Comparison of ENCODE assay signal across 1 cellular context in the genomic region with DNA sequence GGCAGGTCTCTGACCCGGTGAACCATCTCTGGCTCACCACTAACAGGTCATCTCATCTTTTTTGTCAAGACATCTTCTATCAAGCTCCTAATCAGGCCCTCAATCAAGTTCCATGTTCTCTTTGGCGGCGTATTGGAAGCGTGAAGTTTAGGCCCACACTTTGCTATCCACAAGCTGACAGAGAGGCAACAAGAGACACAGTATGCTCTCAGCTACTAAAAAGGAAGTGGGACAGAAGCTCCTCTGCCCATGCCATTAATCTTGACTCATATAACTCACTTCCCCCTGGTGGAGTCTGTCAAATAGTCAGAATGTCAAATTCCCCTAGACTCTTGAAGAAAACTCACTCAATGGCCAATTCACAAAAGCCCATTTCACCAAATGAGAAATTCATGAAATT.
TF ChIP-seq lines count a peak whose summit lies in the region.

No MANE protein-coding gene starts in this region.

TF ChIP-seq in GM12878, 131 proteins besides CTCF, POLR2A, EP300 and RAD21 (continued from another document and continues in another):
- TF ChIP-seq PRDM15 (CRISPR knock-in tag; IDR thresholded peaks at IDR 0.05) (no peak), STAT1 (conservative IDR thresholded peaks at IDR 0.05) (no peak), BRCA1 (IDR thresholded peaks at IDR 0.05; ENCODE audit: low read depth, low read length) (no peak), GATAD2B (conservative IDR thresholded peaks at IDR 0.05; ENCODE audit: low read depth) (no peak), NFYA (IDR thresholded peaks at IDR 0.05; ENCODE audit: borderline replicate concordance, low read depth, low read length) (no peak), IKZF1 (conservative IDR thresholded peaks at IDR 0.05) (peak; percentile 66; the same call in 1 of the 2 replicates), CHD1 (IDR thresholded peaks at IDR 0.05; ENCODE audit: low read depth, low read length) (no peak), JUNB (IDR thresholded peaks at IDR 0.05) (peak; percentile 75), BCL3 (IDR thresholded peaks at IDR 0.05; ENCODE audit: borderline replicate concordance, insufficient read depth, low read depth, low read length, poor library complexity, severe bottlenecking) (peak; percentile 87), EZH2 (IDR thresholded peaks at IDR 0.05; ENCODE audit: borderline replicate concordance, control insufficient read depth, low read depth, low read length) (no peak), ATF7 (IDR thresholded peaks at IDR 0.05; ENCODE audit: low read depth) (peak; percentile 43; the same call in 1 of the 2 replicates), ZNF384 (IDR thresholded peaks at IDR 0.05; ENCODE audit: borderline replicate concordance, low read depth, low read length) (no peak), RCOR1 (conservative IDR thresholded peaks at IDR 0.05; ENCODE audit: low read depth, low read length) (no peak; the same call in 1 of the 2 replicates), ZBTB11 (CRISPR knock-in tag; IDR thresholded peaks at IDR 0.05) (no peak), ZNF207 (IDR thresholded peaks at IDR 0.05; ENCODE audit: borderline replicate concordance) (no peak), SUPT20H (IDR thresholded peaks at IDR 0.05; ENCODE audit: borderline replicate concordance, control insufficient read depth, low read depth, low read length) (no peak), MTA3 (IDR thresholded peaks at IDR 0.05; ENCODE audit: borderline replicate concordance, low read length) (no peak), RUNX3 (IDR thresholded peaks at IDR 0.05; ENCODE audit: low read length) (peak; percentile 85), RFX5 (IDR thresholded peaks at IDR 0.05; ENCODE audit: low read depth, low read length) (no peak), SMARCA5 (IDR thresholded peaks at IDR 0.05) (no peak; the same call in 1 of the 2 replicates), ETV6 (conservative IDR thresholded peaks at IDR 0.05 in 1 of 2, IDR thresholded peaks at IDR 0.05 in 1 of 2; ENCODE audit: borderline replicate concordance in 1 of 2, low read depth in 1 of 2) (peak in 1 of 2 experiments; percentile 93; a peak in 2 of 4 replicates), PKNOX1 (IDR thresholded peaks at IDR 0.05) (peak; percentile 83), PML (IDR thresholded peaks at IDR 0.05; ENCODE audit: low read length) (0 out of 2 replicates have a peak, but pooled peaks have one; percentile 28), DPF2 (IDR thresholded peaks at IDR 0.05) (peak; percentile 60), MXI1 (IDR thresholded peaks at IDR 0.05; ENCODE audit: low read depth, low read length) (no peak), PAX5 (IDR thresholded peaks at IDR 0.05; ENCODE audit: borderline replicate concordance, low read depth, low read length) (peak; percentile 75), HDAC2 (IDR thresholded peaks at IDR 0.05) (no peak), MYB (IDR thresholded peaks at IDR 0.05; ENCODE audit: borderline replicate concordance, low read depth, low read length) (no peak), SREBF1 (IDR thresholded peaks at IDR 0.05; ENCODE audit: low read length) (no peak), NBN (IDR thresholded peaks at IDR 0.05) (no peak), SIN3A (IDR thresholded peaks at IDR 0.05; ENCODE audit: low read depth, low read length) (no peak), MEF2B (IDR thresholded peaks at IDR 0.05; ENCODE audit: partially characterized antibody, poor library complexity, severe bottlenecking) (no peak)
- TF ChIP-seq, protein P1, sequence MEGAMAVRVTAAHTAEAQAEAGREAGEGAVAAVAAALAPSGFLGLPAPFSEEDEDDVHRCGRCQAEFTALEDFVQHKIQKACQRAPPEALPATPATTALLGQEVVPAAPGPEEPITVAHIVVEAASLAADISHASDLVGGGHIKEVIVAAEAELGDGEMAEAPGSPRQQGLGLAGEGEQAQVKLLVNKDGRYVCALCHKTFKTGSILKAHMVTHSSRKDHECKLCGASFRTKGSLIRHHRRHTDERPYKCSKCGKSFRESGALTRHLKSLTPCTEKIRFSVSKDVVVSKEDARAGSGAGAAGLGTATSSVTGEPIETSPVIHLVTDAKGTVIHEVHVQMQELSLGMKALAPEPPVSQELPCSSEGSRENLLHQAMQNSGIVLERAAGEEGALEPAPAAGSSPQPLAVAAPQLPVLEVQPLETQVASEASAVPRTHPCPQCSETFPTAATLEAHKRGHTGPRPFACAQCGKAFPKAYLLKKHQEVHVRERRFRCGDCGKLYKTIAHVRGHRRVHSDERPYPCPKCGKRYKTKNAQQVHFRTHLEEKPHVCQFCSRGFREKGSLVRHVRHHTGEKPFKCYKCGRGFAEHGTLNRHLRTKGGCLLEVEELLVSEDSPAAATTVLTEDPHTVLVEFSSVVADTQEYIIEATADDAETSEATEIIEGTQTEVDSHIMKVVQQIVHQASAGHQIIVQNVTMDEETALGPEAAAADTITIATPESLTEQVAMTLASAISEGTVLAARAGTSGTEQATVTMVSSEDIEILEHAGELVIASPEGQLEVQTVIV (IDR thresholded peaks at IDR 0.05; ENCODE audit: borderline replicate concordance, partially characterized antibody), result no peak
- TF ChIP-seq, protein P2, sequence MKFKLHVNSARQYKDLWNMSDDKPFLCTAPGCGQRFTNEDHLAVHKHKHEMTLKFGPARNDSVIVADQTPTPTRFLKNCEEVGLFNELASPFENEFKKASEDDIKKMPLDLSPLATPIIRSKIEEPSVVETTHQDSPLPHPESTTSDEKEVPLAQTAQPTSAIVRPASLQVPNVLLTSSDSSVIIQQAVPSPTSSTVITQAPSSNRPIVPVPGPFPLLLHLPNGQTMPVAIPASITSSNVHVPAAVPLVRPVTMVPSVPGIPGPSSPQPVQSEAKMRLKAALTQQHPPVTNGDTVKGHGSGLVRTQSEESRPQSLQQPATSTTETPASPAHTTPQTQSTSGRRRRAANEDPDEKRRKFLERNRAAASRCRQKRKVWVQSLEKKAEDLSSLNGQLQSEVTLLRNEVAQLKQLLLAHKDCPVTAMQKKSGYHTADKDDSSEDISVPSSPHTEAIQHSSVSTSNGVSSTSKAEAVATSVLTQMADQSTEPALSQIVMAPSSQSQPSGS (IDR thresholded peaks at IDR 0.05; ENCODE audit: low read length), result peak; percentile 52
- TF ChIP-seq, protein P3, sequence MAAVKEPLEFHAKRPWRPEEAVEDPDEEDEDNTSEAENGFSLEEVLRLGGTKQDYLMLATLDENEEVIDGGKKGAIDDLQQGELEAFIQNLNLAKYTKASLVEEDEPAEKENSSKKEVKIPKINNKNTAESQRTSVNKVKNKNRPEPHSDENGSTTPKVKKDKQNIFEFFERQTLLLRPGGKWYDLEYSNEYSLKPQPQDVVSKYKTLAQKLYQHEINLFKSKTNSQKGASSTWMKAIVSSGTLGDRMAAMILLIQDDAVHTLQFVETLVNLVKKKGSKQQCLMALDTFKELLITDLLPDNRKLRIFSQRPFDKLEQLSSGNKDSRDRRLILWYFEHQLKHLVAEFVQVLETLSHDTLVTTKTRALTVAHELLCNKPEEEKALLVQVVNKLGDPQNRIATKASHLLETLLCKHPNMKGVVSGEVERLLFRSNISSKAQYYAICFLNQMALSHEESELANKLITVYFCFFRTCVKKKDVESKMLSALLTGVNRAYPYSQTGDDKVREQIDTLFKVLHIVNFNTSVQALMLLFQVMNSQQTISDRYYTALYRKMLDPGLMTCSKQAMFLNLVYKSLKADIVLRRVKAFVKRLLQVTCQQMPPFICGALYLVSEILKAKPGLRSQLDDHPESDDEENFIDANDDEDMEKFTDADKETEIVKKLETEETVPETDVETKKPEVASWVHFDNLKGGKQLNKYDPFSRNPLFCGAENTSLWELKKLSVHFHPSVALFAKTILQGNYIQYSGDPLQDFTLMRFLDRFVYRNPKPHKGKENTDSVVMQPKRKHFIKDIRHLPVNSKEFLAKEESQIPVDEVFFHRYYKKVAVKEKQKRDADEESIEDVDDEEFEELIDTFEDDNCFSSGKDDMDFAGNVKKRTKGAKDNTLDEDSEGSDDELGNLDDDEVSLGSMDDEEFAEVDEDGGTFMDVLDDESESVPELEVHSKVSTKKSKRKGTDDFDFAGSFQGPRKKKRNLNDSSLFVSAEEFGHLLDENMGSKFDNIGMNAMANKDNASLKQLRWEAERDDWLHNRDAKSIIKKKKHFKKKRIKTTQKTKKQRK (IDR thresholded peaks at IDR 0.05; ENCODE audit: low read depth, low read length), result no peak
- TF ChIP-seq, protein P4, sequence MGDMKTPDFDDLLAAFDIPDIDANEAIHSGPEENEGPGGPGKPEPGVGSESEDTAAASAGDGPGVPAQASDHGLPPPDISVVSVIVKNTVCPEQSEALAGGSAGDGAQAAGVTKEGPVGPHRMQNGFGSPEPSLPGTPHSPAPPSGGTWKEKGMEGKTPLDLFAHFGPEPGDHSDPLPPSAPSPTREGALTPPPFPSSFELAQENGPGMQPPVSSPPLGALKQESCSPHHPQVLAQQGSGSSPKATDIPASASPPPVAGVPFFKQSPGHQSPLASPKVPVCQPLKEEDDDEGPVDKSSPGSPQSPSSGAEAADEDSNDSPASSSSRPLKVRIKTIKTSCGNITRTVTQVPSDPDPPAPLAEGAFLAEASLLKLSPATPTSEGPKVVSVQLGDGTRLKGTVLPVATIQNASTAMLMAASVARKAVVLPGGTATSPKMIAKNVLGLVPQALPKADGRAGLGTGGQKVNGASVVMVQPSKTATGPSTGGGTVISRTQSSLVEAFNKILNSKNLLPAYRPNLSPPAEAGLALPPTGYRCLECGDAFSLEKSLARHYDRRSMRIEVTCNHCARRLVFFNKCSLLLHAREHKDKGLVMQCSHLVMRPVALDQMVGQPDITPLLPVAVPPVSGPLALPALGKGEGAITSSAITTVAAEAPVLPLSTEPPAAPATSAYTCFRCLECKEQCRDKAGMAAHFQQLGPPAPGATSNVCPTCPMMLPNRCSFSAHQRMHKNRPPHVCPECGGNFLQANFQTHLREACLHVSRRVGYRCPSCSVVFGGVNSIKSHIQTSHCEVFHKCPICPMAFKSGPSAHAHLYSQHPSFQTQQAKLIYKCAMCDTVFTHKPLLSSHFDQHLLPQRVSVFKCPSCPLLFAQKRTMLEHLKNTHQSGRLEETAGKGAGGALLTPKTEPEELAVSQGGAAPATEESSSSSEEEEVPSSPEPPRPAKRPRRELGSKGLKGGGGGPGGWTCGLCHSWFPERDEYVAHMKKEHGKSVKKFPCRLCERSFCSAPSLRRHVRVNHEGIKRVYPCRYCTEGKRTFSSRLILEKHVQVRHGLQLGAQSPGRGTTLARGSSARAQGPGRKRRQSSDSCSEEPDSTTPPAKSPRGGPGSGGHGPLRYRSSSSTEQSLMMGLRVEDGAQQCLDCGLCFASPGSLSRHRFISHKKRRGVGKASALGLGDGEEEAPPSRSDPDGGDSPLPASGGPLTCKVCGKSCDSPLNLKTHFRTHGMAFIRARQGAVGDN (IDR thresholded peaks at IDR 0.05), result peak; percentile 23; the same call in 1 of the 2 replicates
